ENCODE assay signal across 20 cellular contexts in the genomic region with DNA sequence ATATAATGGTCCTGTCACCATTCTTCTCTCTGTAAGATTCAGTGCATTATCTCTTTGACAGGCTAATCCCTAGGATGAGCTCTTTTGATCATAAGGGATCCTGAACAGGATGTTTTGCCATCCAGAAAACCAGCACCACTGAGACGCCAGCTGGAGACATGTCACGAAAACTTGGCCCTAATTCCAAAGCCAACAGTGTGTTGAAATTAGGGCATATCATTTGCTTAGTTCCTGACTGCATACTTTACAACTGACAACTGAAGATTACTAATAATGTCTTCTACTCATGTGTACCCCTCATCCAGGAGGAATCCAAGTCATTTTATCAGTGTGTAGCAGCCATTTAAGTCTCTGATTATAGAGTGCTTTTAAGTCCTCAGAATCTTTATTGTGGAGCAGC.
DNase-seq lines count a peak whose midpoint lies in the region; ATAC-seq and TF ChIP-seq lines count a peak whose summit lies in the region.
"Had no signal": no experiment of that assay in that cellular context is flagged by ENCODE, and none has a peak within 500 bp of the region (broad histone marks: within the 10 kb centered on the region; RNA-seq: fewer than 3 reads in every experiment).

No MANE protein-coding gene starts in this region.

- no peaks in the 10 kb centered on the region for H3K9me3 Mint-ChIP-seq in endodermal cell
- H3K9me3 Mint-ChIP-seq: activated naive CD4-positive, alpha-beta T cell treated with anti-CD3 and anti-CD28 coated beads, Interleukin-2, amount 50 U/mL, for 24 hours; CD4-positive, alpha-beta T cell; type B pancreatic cell had no signal

- H3K9me3 ChIP-seq in fibroblast of lung (ENCODE audit: control insufficient read depth, insufficient read depth, low read depth, low read length) (no peaks in the 10 kb centered on the region), skeletal muscle satellite cell (replicated peaks; ENCODE audit: low read length) (no peaks in the 10 kb centered on the region), endodermal cell (ENCODE audit: control insufficient read depth, low read length) (no peaks in the 10 kb centered on the region)
- H3K9me3 ChIP-seq: heart right ventricle, spleen had no signal

- no peak for ATAC-seq in GM19023 (IDR thresholded peaks at IDR 0.05; ENCODE audit: unreplicated experiment)
- no peak for ATAC-seq in omental fat pad (ENCODE audit: low FRiP score)

- H2AFZ ChIP-seq in fibroblast of lung (ENCODE audit: low read length) = peak overlapping the region; percentile 56

- no peak overlapping the region for H3K27ac Mint-ChIP-seq in endodermal cell
- H3K27ac Mint-ChIP-seq: activated naive CD4-positive, alpha-beta T cell treated with anti-CD3 and anti-CD28 coated beads, Interleukin-2, amount 50 U/mL, for 24 hours; CD4-positive, alpha-beta T cell; type B pancreatic cell had no signal

- H3K27me3 ChIP-seq in fibroblast of lung (ENCODE audit: control insufficient read depth, insufficient read depth, low read length) = no peaks in the 10 kb centered on the region
- H3K27me3 ChIP-seq in skeletal muscle satellite cell (ENCODE audit: control insufficient read depth, insufficient read depth, low read length) = no peaks in the 10 kb centered on the region
- H3K27me3 ChIP-seq in endodermal cell (ENCODE audit: control insufficient read depth, insufficient read depth, low read length, poor library complexity, severe bottlenecking) = no peaks in the 10 kb centered on the region
- H3K27me3 ChIP-seq: heart right ventricle, spleen had no signal

- no peak overlapping the region for H3K4me3 Mint-ChIP-seq in endodermal cell
- H3K4me3 Mint-ChIP-seq: activated naive CD4-positive, alpha-beta T cell treated with anti-CD3 and anti-CD28 coated beads, Interleukin-2, amount 50 U/mL, for 24 hours; CD4-positive, alpha-beta T cell; type B pancreatic cell had no signal

- WGBS in endodermal cell (ENCODE audit: insufficient coverage in 1 of 2, insufficient read length in 1 of 2), 2 experiments = 92 to 94% methylated on average over 2 of the region's 2 CpGs

- H3K9ac ChIP-seq in fibroblast of lung (ENCODE audit: insufficient read depth, low read length) (no peak overlapping the region), skeletal muscle satellite cell (ENCODE audit: low read depth, low read length) (no peak overlapping the region), endodermal cell (ENCODE audit: extremely low read depth, low read length, poor library complexity, severe bottlenecking) (no peak overlapping the region)

- H3K4me3 ChIP-seq in fibroblast of lung (replicated peaks in 1 of 4; ENCODE audit: control extremely low read depth in 1 of 4, insufficient read depth in 1 of 4, low read depth in 3 of 4, low read length in 4 of 4) = no peak overlapping the region
- no peak overlapping the region for H3K4me3 ChIP-seq in skeletal muscle satellite cell (ENCODE audit: low read length)
- H3K4me3 ChIP-seq in endodermal cell (ENCODE audit: low read length) = no peak overlapping the region
- H3K4me3 ChIP-seq: heart right ventricle, spleen had no signal

- DNase-seq in GM03348 (ENCODE audit: low spot score) = peak; percentile 56
- DNase-seq in NCI-H82 (lab: John Stamatoyannopoulos, UW) = peak; percentile 86
- peak; percentile 20 to 51 for DNase-seq in fibroblast of lung (ENCODE audit: low read depth in 2 of 2)
- DNase-seq in endodermal cell = no peak
- no peak for DNase-seq in omental fat pad (ENCODE audit: low spot score)
- DNase-seq in UCSD-AML1 (lab: John Stamatoyannopoulos, UW; ENCODE audit: unreplicated experiment) = no peak
- DNase-seq: activated CD4-positive, alpha-beta T cell treated with anti-CD3 and anti-CD28 coated beads for 4 hours; caudate nucleus; CD4-positive, alpha-beta T cell; heart right ventricle; KG1; NCI-H1436; SHP77; spleen; stimulated activated naive CD4-positive, alpha-beta T cell; T-helper 2 cell had no signal

- TF ChIP-seq CTCF in fibroblast of lung (conservative IDR thresholded peaks at IDR 0.05 in 1 of 2, IDR thresholded peaks at IDR 0.05 in 1 of 2; ENCODE audit: low read depth in 1 of 2, low read length in 2 of 2) (no peak), endodermal cell (conservative IDR thresholded peaks at IDR 0.05) (no peak), omental fat pad (IDR thresholded peaks at IDR 0.05) (no peak)

- no peaks in the 10 kb centered on the region for H4K20me1 ChIP-seq in fibroblast of lung (ENCODE audit: control insufficient read depth, extremely low read depth, insufficient read depth, low read length)

- no peaks in the 10 kb centered on the region for H3K27me3 Mint-ChIP-seq in endodermal cell (ENCODE audit: insufficient read depth)
- H3K27me3 Mint-ChIP-seq: activated naive CD4-positive, alpha-beta T cell treated with anti-CD3 and anti-CD28 coated beads, Interleukin-2, amount 50 U/mL, for 24 hours; CD4-positive, alpha-beta T cell; type B pancreatic cell had no signal

- H3K4me2 ChIP-seq in fibroblast of lung (ENCODE audit: extremely low read depth, insufficient read depth, low read length) = peak overlapping the region; percentile 36
- peak overlapping the region; percentile 30 for H3K4me2 ChIP-seq in skeletal muscle satellite cell (ENCODE audit: low read length)

- H3K4me1 Mint-ChIP-seq in endodermal cell = no peaks in the 10 kb centered on the region

- H3K79me2 ChIP-seq in fibroblast of lung (ENCODE audit: control insufficient read depth, insufficient read depth, low read length) = no peaks in the 10 kb centered on the region

- H3K27ac ChIP-seq in fibroblast of lung (ENCODE audit: insufficient read depth, low read length) (no peak overlapping the region), endodermal cell (ENCODE audit: low read depth, low read length) (no peak overlapping the region)
- H3K27ac ChIP-seq: heart right ventricle, spleen had no signal

- no peaks in the 10 kb centered on the region for H3K36me3 Mint-ChIP-seq in endodermal cell (ENCODE audit: low read depth)
- H3K36me3 Mint-ChIP-seq: type B pancreatic cell had no signal

- peaks cover 11% of the 10 kb centered on the region for H3K4me1 ChIP-seq in fibroblast of lung (ENCODE audit: control insufficient read depth, extremely low read depth, insufficient read depth, low read length)
- H3K4me1 ChIP-seq in skeletal muscle satellite cell (ENCODE audit: control insufficient read depth, insufficient read depth, low read length) = peaks cover 51% of the 10 kb centered on the region
- H3K4me1 ChIP-seq in endodermal cell (ENCODE audit: control insufficient read depth, insufficient read depth, low read length) = no peaks in the 10 kb centered on the region

- H3K36me3 ChIP-seq in fibroblast of lung (ENCODE audit: control insufficient read depth, insufficient read depth, low read length) = no peaks in the 10 kb centered on the region
- no peaks in the 10 kb centered on the region for H3K36me3 ChIP-seq in skeletal muscle satellite cell (ENCODE audit: insufficient read depth, low read length)
- no peaks in the 10 kb centered on the region for H3K36me3 ChIP-seq in endodermal cell (ENCODE audit: control insufficient read depth, insufficient read depth, low read length)
- H3K36me3 ChIP-seq: heart right ventricle, spleen had no signal

Comparison
In these comparisons a context has a peak if more than half of its experiments do, and no peak if none do; other contexts are left out.
1. DNase-seq: peak in GM03348 (single experiment), NCI-H82 (single experiment) and fibroblast of lung (2 of 2); none in endodermal cell (single experiment), omental fat pad (single experiment) and UCSD-AML1 (single experiment).